ENCODE assay signal across 25 cellular contexts in the genomic region with DNA sequence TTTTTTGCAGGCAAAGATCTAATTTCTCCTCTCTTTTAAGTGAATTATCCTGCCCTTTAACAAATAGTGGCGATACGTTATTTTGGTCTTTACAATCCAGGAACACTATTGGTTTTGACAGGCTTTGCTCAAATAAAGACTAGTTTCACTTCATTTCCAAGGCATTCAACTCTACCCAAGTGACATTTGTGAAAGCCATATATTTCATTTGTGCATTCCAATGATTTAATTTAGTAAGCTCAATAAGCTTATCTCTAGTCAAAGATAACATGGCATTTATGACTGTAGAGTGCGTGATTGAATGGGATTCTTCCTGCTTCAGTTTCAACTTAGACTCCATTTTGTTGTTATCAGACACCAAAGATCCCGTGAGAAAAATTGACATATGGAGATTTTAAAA.
DNase-seq lines count a peak whose midpoint lies in the region; ATAC-seq and TF ChIP-seq lines count a peak whose summit lies in the region.
"Had no signal": no experiment of that assay in that cellular context is flagged by ENCODE, and none has a peak within 500 bp of the region (broad histone marks: within the 10 kb centered on the region; RNA-seq: fewer than 3 reads in every experiment).

No MANE protein-coding gene starts in this region.

- peak overlapping the region; percentile 14 for H3K27ac Mint-ChIP-seq in mesothelial cell of epicardium
- no peak overlapping the region for H3K27ac Mint-ChIP-seq in activated CD8-positive, alpha-beta T cell treated with anti-CD3 and anti-CD28 coated beads, Interleukin-2, amount 10 ng/mL, durations not matched to agents 7 days and 5 days
- H3K27ac Mint-ChIP-seq: B cell; CD14-positive monocyte; CD4-positive, alpha-beta memory T cell; CD4-positive, CD25-positive, alpha-beta regulatory T cell; CD8-positive, alpha-beta memory T cell had no signal

- H3K4me1 Mint-ChIP-seq in mesothelial cell of epicardium: peaks cover 15% of the 10 kb centered on the region
- H3K4me1 Mint-ChIP-seq in activated CD8-positive, alpha-beta T cell treated with anti-CD3 and anti-CD28 coated beads, Interleukin-2, amount 10 ng/mL, durations not matched to agents 7 days and 5 days (ENCODE audit: low read depth): no peaks in the 10 kb centered on the region
- H3K4me1 Mint-ChIP-seq: B cell; CD14-positive monocyte; CD4-positive, alpha-beta memory T cell; CD4-positive, CD25-positive, alpha-beta regulatory T cell; CD8-positive, alpha-beta memory T cell had no signal

- H3K4me3 ChIP-seq in SK-N-SH (ENCODE audit: low read depth in 2 of 2, low read length in 1 of 2): no peak overlapping the region
- H3K4me3 ChIP-seq in BE2C (ENCODE audit: low read depth, low read length): peak overlapping the region; percentile 17
- H3K4me3 ChIP-seq: A549, BLaER1, GM12878 had no signal

- H3K4me1 ChIP-seq in SK-N-SH (ENCODE audit: control insufficient read depth in 1 of 2, insufficient read depth in 2 of 2, low read depth in 1 of 2, low read length in 1 of 2): no peaks in the 10 kb centered on the region
- peaks cover 8% of the 10 kb centered on the region for H3K4me1 ChIP-seq in BE2C
- H3K4me1 ChIP-seq: A549, BLaER1 had no signal

- H3K27ac ChIP-seq in SK-N-SH (ENCODE audit: low read depth in 2 of 2, low read length in 1 of 2): no peak overlapping the region
- H3K27ac ChIP-seq: 22Rv1, A549, BLaER1 had no signal

- no peak for TF ChIP-seq RAD21 in SK-N-SH (IDR thresholded peaks at IDR 0.05; ENCODE audit: low read length)

- H3K27me3 ChIP-seq in SK-N-SH (ENCODE audit: insufficient read depth) (no peaks in the 10 kb centered on the region), BE2C (no peaks in the 10 kb centered on the region)
- H3K27me3 ChIP-seq: BLaER1 had no signal

- TF ChIP-seq CTCF in SK-N-SH (IDR thresholded peaks at IDR 0.05) (no peak), BE2C (IDR thresholded peaks at IDR 0.05; ENCODE audit: low read depth, low read length) (no peak), mesothelial cell of epicardium (IDR thresholded peaks at IDR 0.05; ENCODE audit: unreplicated experiment) (no peak)

- peaks cover 21% of the 10 kb centered on the region for H3K9me3 Mint-ChIP-seq in mesothelial cell of epicardium
- H3K9me3 Mint-ChIP-seq in activated CD8-positive, alpha-beta T cell treated with anti-CD3 and anti-CD28 coated beads, Interleukin-2, amount 10 ng/mL, durations not matched to agents 7 days and 5 days (ENCODE audit: insufficient read depth): peaks cover 10% of the 10 kb centered on the region

- no peak overlapping the region for H3K4me2 ChIP-seq in SK-N-SH
- H3K4me2 ChIP-seq: A549, BLaER1 had no signal

- H3K9me2 ChIP-seq in SK-N-SH: no peaks in the 10 kb centered on the region

- H3K36me3 ChIP-seq in SK-N-SH (replicated peaks in 1 of 2; ENCODE audit: control insufficient read depth in 1 of 2, insufficient read depth in 2 of 2, low read length in 1 of 2): no peaks in the 10 kb centered on the region
- H3K36me3 ChIP-seq in BE2C: no peaks in the 10 kb centered on the region
- H3K36me3 ChIP-seq: BLaER1 had no signal

- no peak overlapping the region for H3K4me3 Mint-ChIP-seq in mesothelial cell of epicardium
- no peak overlapping the region for H3K4me3 Mint-ChIP-seq in activated CD8-positive, alpha-beta T cell treated with anti-CD3 and anti-CD28 coated beads, Interleukin-2, amount 10 ng/mL, durations not matched to agents 7 days and 5 days
- H3K4me3 Mint-ChIP-seq: B cell; CD14-positive monocyte; CD4-positive, alpha-beta memory T cell; CD4-positive, CD25-positive, alpha-beta regulatory T cell; CD8-positive, alpha-beta memory T cell had no signal

- no peak for DNase-seq in SK-N-SH
- no peak for DNase-seq in BE2C
- DNase-seq in mesothelial cell of epicardium (ENCODE audit: low spot score in 2 of 2, unreplicated experiment in 2 of 2): no peak
- no peak for DNase-seq in stimulated activated CD4-positive, alpha-beta T cell treated with anti-CD3 and anti-CD28 coated beads, Interleukin-4, amount 100 ng/mL, for 1 hour
- no peak for DNase-seq in activated CD8-positive, alpha-beta T cell treated with anti-CD3 and anti-CD28 coated beads, Interleukin-2, amount 10 ng/mL, durations not matched to agents 7 days and 5 days
- DNase-seq: AML-193; C1 segment of cervical spinal cord; CD4-positive, alpha-beta memory T cell; CD4-positive, CD25-positive, alpha-beta regulatory T cell; CD8-positive, alpha-beta memory T cell; COR-L47; DMS 273 treated with DMSO at 0.1 percent for 48 hours; DMS153; DMS53; DMS79; DND-41; EL; GDM1 had no signal

- H3K9me3 ChIP-seq in SK-N-SH (no peaks in the 10 kb centered on the region), BE2C (no peaks in the 10 kb centered on the region)
- H3K9me3 ChIP-seq: A549, BLaER1 had no signal

- H4K20me1 ChIP-seq in SK-N-SH (ENCODE audit: insufficient read depth): no peaks in the 10 kb centered on the region
- H4K20me1 ChIP-seq: BLaER1 had no signal

- no peak for ATAC-seq in SK-N-SH treated with all-trans-retinoic acid at 6 μM for 48 hours
- no peak for ATAC-seq in activated CD8-positive, alpha-beta T cell treated with anti-CD3 and anti-CD28 coated beads, Interleukin-2, amount 10 ng/mL, durations not matched to agents 7 days and 5 days
- ATAC-seq: A549, GM12878 had no signal

- POLR2A ChIA-PET in SK-N-SH (lab: Yijun Ruan, JAX): no interaction called here
- POLR2A ChIA-PET in activated CD8-positive, alpha-beta T cell treated with anti-CD3 and anti-CD28 coated beads, Interleukin-2, amount 10 ng/mL, durations not matched to agents 7 days and 5 days (lab: Charles Lee): no interaction called here

- no peak overlapping the region for H2AFZ ChIP-seq in SK-N-SH (ENCODE audit: low read depth)

- CTCF ChIA-PET in SK-N-SH (lab: Yijun Ruan, JAX): no interaction called here
- CTCF ChIA-PET in activated CD8-positive, alpha-beta T cell treated with anti-CD3 and anti-CD28 coated beads, Interleukin-2, amount 10 ng/mL, durations not matched to agents 7 days and 5 days (lab: Charles Lee): no interaction called here

- WGBS in SK-N-SH (ENCODE audit: low lambda C conversion rate): 66% methylated on average over 4 of the region's 4 CpGs

- no peak for TF ChIP-seq EP300 in SK-N-SH (IDR thresholded peaks at IDR 0.05; ENCODE audit: borderline replicate concordance in 1 of 2, low read depth in 1 of 2, low read length in 1 of 2)

- H3F3A ChIP-seq in SK-N-SH (replicated peaks; ENCODE audit: insufficient read depth): no peaks in the 10 kb centered on the region

- H3K79me2 ChIP-seq in SK-N-SH (ENCODE audit: insufficient read depth): no peaks in the 10 kb centered on the region

- no peak overlapping the region for H3K9ac ChIP-seq in SK-N-SH
- H3K9ac ChIP-seq: BLaER1 had no signal

- peaks cover 3% of the 10 kb centered on the region for H3K36me3 Mint-ChIP-seq in mesothelial cell of epicardium
- no peaks in the 10 kb centered on the region for H3K36me3 Mint-ChIP-seq in activated CD8-positive, alpha-beta T cell treated with anti-CD3 and anti-CD28 coated beads, Interleukin-2, amount 10 ng/mL, durations not matched to agents 7 days and 5 days (ENCODE audit: low read depth)
- H3K36me3 Mint-ChIP-seq: CD14-positive monocyte; CD4-positive, alpha-beta memory T cell; CD4-positive, CD25-positive, alpha-beta regulatory T cell; CD8-positive, alpha-beta memory T cell had no signal

- no peaks in the 10 kb centered on the region for H3K27me3 Mint-ChIP-seq in mesothelial cell of epicardium (ENCODE audit: low read depth)
- H3K27me3 Mint-ChIP-seq in activated CD8-positive, alpha-beta T cell treated with anti-CD3 and anti-CD28 coated beads, Interleukin-2, amount 10 ng/mL, durations not matched to agents 7 days and 5 days (ENCODE audit: low read depth): no peaks in the 10 kb centered on the region
- H3K27me3 Mint-ChIP-seq: B cell; CD4-positive, alpha-beta memory T cell; CD4-positive, CD25-positive, alpha-beta regulatory T cell; CD8-positive, alpha-beta memory T cell had no signal

TF ChIP-seq in SK-N-SH treated with all-trans-retinoic acid at 6 μM for 48 hours, 23 proteins besides CTCF, POLR2A, EP300 and RAD21:
- TF ChIP-seq ISL1 (CRISPR knock-in tag; IDR thresholded peaks at IDR 0.05) (peak; percentile 67), PPARA (CRISPR knock-in tag; IDR thresholded peaks at IDR 0.05; ENCODE audit: borderline replicate concordance) (no peak)
TF ChIP-seq in SK-N-SH treated with all-trans-retinoic acid at 6 μM for 48 hours: peak in this region for 1.

TF ChIP-seq in SK-N-SH, 30 proteins besides CTCF, POLR2A, EP300 and RAD21 (continues in another document):
- TF ChIP-seq POLR2AphosphoS5 (IDR thresholded peaks at IDR 0.05; ENCODE audit: low read depth, low read length): no peak
- TF ChIP-seq, protein P1, sequence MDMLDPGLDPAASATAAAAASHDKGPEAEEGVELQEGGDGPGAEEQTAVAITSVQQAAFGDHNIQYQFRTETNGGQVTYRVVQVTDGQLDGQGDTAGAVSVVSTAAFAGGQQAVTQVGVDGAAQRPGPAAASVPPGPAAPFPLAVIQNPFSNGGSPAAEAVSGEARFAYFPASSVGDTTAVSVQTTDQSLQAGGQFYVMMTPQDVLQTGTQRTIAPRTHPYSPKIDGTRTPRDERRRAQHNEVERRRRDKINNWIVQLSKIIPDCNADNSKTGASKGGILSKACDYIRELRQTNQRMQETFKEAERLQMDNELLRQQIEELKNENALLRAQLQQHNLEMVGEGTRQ (IDR thresholded peaks at IDR 0.05; ENCODE audit: borderline replicate concordance, low read depth, low read length): no peak
- TF ChIP-seq FOSL2 (IDR thresholded peaks at IDR 0.05; ENCODE audit: borderline replicate concordance, low read depth): no peak
- TF ChIP-seq EZH2phosphoT487 (IDR thresholded peaks at IDR 0.05; ENCODE audit: borderline replicate concordance, low read depth): no peak
- no peak for TF ChIP-seq TEAD4 (IDR thresholded peaks at IDR 0.05; ENCODE audit: borderline replicate concordance, insufficient read depth)
- TF ChIP-seq RFX5 (IDR thresholded peaks at IDR 0.05; ENCODE audit: low read length): no peak
- no peak for TF ChIP-seq PBX3 (IDR thresholded peaks at IDR 0.05)
